1 cellular context compared by ENCODE assay signal in genomic region chr12:124939428-124940142, GRCh38.
TF ChIP-seq lines count a peak whose summit lies in the region.

No MANE protein-coding gene starts in this region.

TF ChIP-seq in K562, 482 proteins besides CTCF, POLR2A, EP300 and RAD21 (continued from another document and continues in another):
- peak in 1 of 2 experiments; percentile 69; a peak in 1 of 4 replicates for TF ChIP-seq ZMIZ1 (IDR thresholded peaks at IDR 0.05; ENCODE audit: low read depth in 2 of 2, low read length in 2 of 2)
- TF ChIP-seq NFYB (IDR thresholded peaks at IDR 0.05; ENCODE audit: extremely low read depth, insufficient read length) = no peak
- TF ChIP-seq HIVEP1 (CRISPR knock-in tag; IDR thresholded peaks at IDR 0.05) = peak; percentile 77; the same call in 1 of the 2 replicates
- no peak; the same call in 1 of the 2 replicates for TF ChIP-seq PKNOX1 (IDR thresholded peaks at IDR 0.05)
- peak; percentile 66; the same call in 1 of the 2 replicates for TF ChIP-seq HMG20A (CRISPR knock-in tag; conservative IDR thresholded peaks at IDR 0.05)
- no peak for TF ChIP-seq IFI16 (CRISPR knock-in tag; IDR thresholded peaks at IDR 0.05)
- TF ChIP-seq MAFF (IDR thresholded peaks at IDR 0.05; ENCODE audit: low read length) = peak; percentile 29; the same call in 1 of the 2 replicates
- TF ChIP-seq POLR2B (IDR thresholded peaks at IDR 0.05; ENCODE audit: low read depth, partially characterized antibody) = peak; percentile 29
- TF ChIP-seq CBX3 (IDR thresholded peaks at IDR 0.05; ENCODE audit: borderline replicate concordance in 1 of 2, low read length in 2 of 2) = peak in 1 of 2 experiments; percentile 72; a peak in 2 of 3 replicates
- TF ChIP-seq SAFB2 (IDR thresholded peaks at IDR 0.05; ENCODE audit: borderline replicate concordance, low read depth, low read length, severe bottlenecking) = no peak
- TF ChIP-seq PPARD (CRISPR knock-in tag; IDR thresholded peaks at IDR 0.05) = no peak
- peak; percentile 37 for TF ChIP-seq ZFP36 (IDR thresholded peaks at IDR 0.05; ENCODE audit: low read depth, low read length, partially characterized antibody)
- peak; percentile 64 to 86 for TF ChIP-seq E2F6 (IDR thresholded peaks at IDR 0.05; ENCODE audit: borderline replicate concordance in 1 of 2, extremely low read depth in 1 of 2, insufficient read depth in 1 of 2, insufficient read length in 1 of 2, low read depth in 1 of 2, low read length in 1 of 2, poor library complexity in 1 of 2, severe bottlenecking in 1 of 2)
- TF ChIP-seq ZNF766 (CRISPR knock-in tag; conservative IDR thresholded peaks at IDR 0.05) = no peak
- peak; percentile 83 for TF ChIP-seq THRB (CRISPR knock-in tag; conservative IDR thresholded peaks at IDR 0.05)
- peak; percentile 78 for TF ChIP-seq ZBTB33 (CRISPR knock-in tag; IDR thresholded peaks at IDR 0.05)
- no peak for TF ChIP-seq NCOA4 (IDR thresholded peaks at IDR 0.05; ENCODE audit: partially characterized antibody)
- TF ChIP-seq ZNF217 (CRISPR knock-in tag; IDR thresholded peaks at IDR 0.05) = no peak
- TF ChIP-seq ZNF143 (CRISPR knock-in tag; IDR thresholded peaks at IDR 0.05) = peak; percentile 52; the same call in 1 of the 2 replicates
- peak; percentile 37; the same call in 1 of the 2 replicates for TF ChIP-seq ZNF134 (CRISPR knock-in tag; conservative IDR thresholded peaks at IDR 0.05)
- TF ChIP-seq ZNF165 (CRISPR knock-in tag; IDR thresholded peaks at IDR 0.05; ENCODE audit: borderline replicate concordance) = peak; percentile 91
- no peak for TF ChIP-seq ILK (tag; IDR thresholded peaks at IDR 0.05; ENCODE audit: borderline replicate concordance, low read depth)
- no peak for TF ChIP-seq ZFPM2 (CRISPR knock-in tag; IDR thresholded peaks at IDR 0.05)
- TF ChIP-seq KAT8 (IDR thresholded peaks at IDR 0.05; ENCODE audit: low read depth) = no peak
- TF ChIP-seq MNT (conservative IDR thresholded peaks at IDR 0.05) = peak; percentile 84 to 85
- TF ChIP-seq TAF1 (IDR thresholded peaks at IDR 0.05; ENCODE audit: control insufficient read depth, extremely low read depth, insufficient read depth, low read length, severe bottlenecking) = peak; percentile 17
- peak; percentile 65; the same call in 1 of the 2 replicates for TF ChIP-seq ZNF644 (tag; IDR thresholded peaks at IDR 0.05; ENCODE audit: low read depth)
- no peak for TF ChIP-seq ZNF280B (CRISPR knock-in tag; IDR thresholded peaks at IDR 0.05)
- no peak for TF ChIP-seq ZNF77 (CRISPR knock-in tag; IDR thresholded peaks at IDR 0.05)
- TF ChIP-seq NR2C2 (CRISPR knock-in tag; IDR thresholded peaks at IDR 0.05) = peak; percentile 80
- TF ChIP-seq NR2C2 (tag; IDR thresholded peaks at IDR 0.05) = no peak
- peak; percentile 1; the same call in 1 of the 2 replicates for TF ChIP-seq ATF4 (CRISPR knock-in tag; IDR thresholded peaks at IDR 0.05)
- peak; percentile 18; the same call in 1 of the 2 replicates for TF ChIP-seq E2F4 (CRISPR knock-in tag; IDR thresholded peaks at IDR 0.05; ENCODE audit: low read depth)
- 0 out of 2 replicates have a peak, but pooled peaks have one; percentile 48 for TF ChIP-seq ZNF277 (CRISPR knock-in tag; IDR thresholded peaks at IDR 0.05; ENCODE audit: borderline replicate concordance)
- TF ChIP-seq POLR2G (IDR thresholded peaks at IDR 0.05; ENCODE audit: low read depth, low read length) = peak; percentile 39; the same call in 1 of the 2 replicates
- TF ChIP-seq MYC (IDR thresholded peaks at IDR 0.05; ENCODE audit: low read depth, low read length) = peak; percentile 90
- no peak for TF ChIP-seq MYC (CRISPR knock-in tag; IDR thresholded peaks at IDR 0.05; ENCODE audit: borderline replicate concordance, low read depth)
- TF ChIP-seq YY1 (IDR thresholded peaks at IDR 0.05; ENCODE audit: borderline replicate concordance in 1 of 3, control insufficient read depth in 1 of 3, extremely low read depth in 1 of 3, insufficient read depth in 3 of 3, insufficient read length in 1 of 3, insufficient replicate concordance in 2 of 3, low read depth in 1 of 3, low read length in 2 of 3) = no peak
- TF ChIP-seq HDAC2 (IDR thresholded peaks at IDR 0.05) = peak; percentile 10; the same call in 1 of the 2 replicates
- no peak for TF ChIP-seq HNRNPH1 (optimal IDR thresholded peaks at IDR 0.05; ENCODE audit: low read depth, low read length)
- peak; percentile 21; the same call in 1 of the 2 replicates for TF ChIP-seq PTBP1 (IDR thresholded peaks at IDR 0.05; ENCODE audit: low read depth, low read length)
- peak; percentile 5 to 35; a peak in 1 of 4 replicates for TF ChIP-seq FOXA3 (CRISPR knock-in tag; conservative IDR thresholded peaks at IDR 0.05 in 1 of 2, IDR thresholded peaks at IDR 0.05 in 1 of 2)
- TF ChIP-seq ZNF175 (CRISPR knock-in tag; IDR thresholded peaks at IDR 0.05; ENCODE audit: low read depth) = peak; percentile 61; the same call in 1 of the 2 replicates
- no peak for TF ChIP-seq U2AF2 (optimal IDR thresholded peaks at IDR 0.05; ENCODE audit: low read depth, low read length)
- TF ChIP-seq TOE1 (IDR thresholded peaks at IDR 0.05; ENCODE audit: borderline replicate concordance) = peak; percentile 97
- TF ChIP-seq TOE1 (CRISPR knock-in tag; IDR thresholded peaks at IDR 0.05; ENCODE audit: borderline replicate concordance, low read depth) = peak; percentile 98
- TF ChIP-seq SMC3 (conservative IDR thresholded peaks at IDR 0.05; ENCODE audit: insufficient read depth, low read depth, low read length) = peak; percentile 20; the same call in 1 of the 2 replicates
- 0 out of 2 replicates have a peak, but pooled peaks have one; percentile 29 for TF ChIP-seq DIDO1 (tag; IDR thresholded peaks at IDR 0.05; ENCODE audit: low read depth)
- TF ChIP-seq ARHGAP35 (IDR thresholded peaks at IDR 0.05; ENCODE audit: partially characterized antibody) = peak; percentile 68
